1 cellular context compared by ENCODE assay signal in genomic region chr4:141652161-141652778, GRCh38.
TF ChIP-seq lines count a peak whose summit lies in the region.

No MANE protein-coding gene starts in this region.

TF ChIP-seq in GM12878, 131 proteins besides CTCF, POLR2A, EP300 and RAD21 (continued from another document):
- TF ChIP-seq SKIL (IDR thresholded peaks at IDR 0.05; ENCODE audit: low read depth, poor library complexity, severe bottlenecking), result no peak
